ENCODE assay signal across 9 cellular contexts in the genomic region with DNA sequence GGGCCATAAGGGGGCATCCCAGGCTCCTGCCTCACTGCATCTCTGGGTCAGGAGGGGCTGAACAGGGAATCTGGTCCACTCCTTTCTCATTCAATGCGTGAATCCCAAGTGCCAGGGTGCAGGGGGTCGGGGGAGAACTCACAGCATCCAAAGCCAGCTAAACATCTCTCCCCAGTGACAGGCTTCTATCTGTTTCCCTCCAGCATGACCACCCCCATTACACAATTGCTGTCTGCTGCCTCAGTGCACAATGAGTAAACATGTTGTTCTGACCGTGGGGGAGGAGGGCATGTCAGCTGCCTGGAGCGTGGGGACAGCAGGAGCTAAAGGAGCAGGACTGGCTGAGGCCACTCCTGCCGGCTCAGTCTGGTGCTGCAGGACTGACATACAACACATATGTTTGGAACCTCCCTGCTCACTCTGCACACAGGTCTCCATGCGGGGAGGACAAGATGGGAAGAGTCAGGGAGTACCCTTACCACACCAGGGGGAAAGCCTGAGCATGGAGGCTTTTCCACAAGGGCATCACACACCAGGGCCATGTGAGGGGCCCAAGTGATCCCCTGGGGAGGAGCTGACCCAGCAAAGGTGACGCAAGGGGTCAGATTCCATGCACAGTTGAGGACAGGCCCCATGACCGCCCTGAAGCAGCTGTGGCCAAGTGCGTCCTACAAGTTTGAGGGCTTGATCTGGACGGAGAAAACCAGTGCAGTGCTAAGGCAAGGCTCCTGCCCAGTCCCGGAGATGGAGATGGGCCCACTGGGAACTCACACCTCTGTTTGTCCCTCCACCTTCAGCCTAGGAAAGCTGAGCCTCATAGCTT. TPM values are rescaled to one million over a fixed set of nuclear protein-coding genes. Genes with fewer than 3 reads are reported as not detected.
DNase-seq lines count a peak whose midpoint lies in the region; ATAC-seq, FAIRE-seq and TF ChIP-seq lines count a peak whose summit lies in the region.
"Had no signal": no experiment of that assay in that cellular context is flagged by ENCODE, and none has a peak within 500 bp of the region (broad histone marks: within the 10 kb centered on the region; RNA-seq: fewer than 3 reads in every experiment).

No MANE protein-coding gene starts in this region.

- peaks cover 20% of the 10 kb centered on the region for H3K36me3 ChIP-seq in RWPE2 (ENCODE audit: low read depth)
- peaks cover 0 to 30% of the 10 kb centered on the region in 2 donors for H3K36me3 ChIP-seq in gastroesophageal sphincter
- H3K36me3 ChIP-seq in pancreas, result no peaks in the 10 kb centered on the region

- no peaks in the 10 kb centered on the region for H3K9me3 ChIP-seq in RWPE2 (ENCODE audit: severe bottlenecking)
- H3K9me3 ChIP-seq in gastroesophageal sphincter, result no peaks in the 10 kb centered on the region
- H3K9me3 ChIP-seq in pancreas, result no peaks in the 10 kb centered on the region

- H3K27ac ChIP-seq in RWPE2 (ENCODE audit: poor library complexity, severe bottlenecking) (peak overlapping the region; percentile 95), gastroesophageal sphincter (peak overlapping the region; percentile 97 to 100 (median 99)), pancreas (peak overlapping the region; percentile 35 to 99 (median 98))
- H3K27ac ChIP-seq: HL-60 had no signal

- intact Hi-C loops in pancreas (cut with DNase I), result no loop called here

- no peak for ATAC-seq in RWPE2 (ENCODE audit: low read depth)
- peak; percentile 13 for ATAC-seq in gastroesophageal sphincter
- no peak for ATAC-seq in pancreas
- ATAC-seq in HG02884 (IDR thresholded peaks at IDR 0.05; ENCODE audit: unreplicated experiment), result no peak
- no peak for ATAC-seq in GM18511 (IDR thresholded peaks at IDR 0.05; ENCODE audit: unreplicated experiment)
- no peak for ATAC-seq in HG02885 (IDR thresholded peaks at IDR 0.05; ENCODE audit: poor library complexity, unreplicated experiment)

- peak; percentile 50 for DNase-seq in Caki2 (ENCODE audit: low read depth)
- DNase-seq in RWPE2 (ENCODE audit: low spot score), result no peak
- DNase-seq in pancreas, result peak in 5 of 6 donors; percentile 56 to 72 (median 61)
- no peak for DNase-seq in NCI-H128 (lab: John Stamatoyannopoulos, UW; ENCODE audit: unreplicated experiment)

- TF ChIP-seq CTCF in RWPE2 (IDR thresholded peaks at IDR 0.05; ENCODE audit: poor library complexity, severe bottlenecking), result no peak
- TF ChIP-seq CTCF in gastroesophageal sphincter (IDR thresholded peaks at IDR 0.05), result peak in 3 of 4 experiments; percentile 19 to 65 (median 62)
- TF ChIP-seq CTCF in pancreas (IDR thresholded peaks at IDR 0.05), result peak in 1 of 4 donors; percentile 16

- H3K4me1 ChIP-seq in RWPE2 (ENCODE audit: insufficient read depth, poor library complexity, severe bottlenecking), result peaks cover 50% of the 10 kb centered on the region
- H3K4me1 ChIP-seq in gastroesophageal sphincter, result peaks cover 0 to 85% (median 61%) of the 10 kb centered on the region in 3 donors
- H3K4me1 ChIP-seq in pancreas, result peaks cover 40 to 54% (median 48%) of the 10 kb centered on the region in 3 donors

- in situ Hi-C loops in Caki2 (cut with HindIII; ENCODE audit: low pct_unique_long_range_greater_than_20kb, low sequenced_read_pairs), result no loop called here

- H3K27me3 ChIP-seq in RWPE2 (ENCODE audit: insufficient read depth, poor library complexity, severe bottlenecking) (no peaks in the 10 kb centered on the region), gastroesophageal sphincter (no peaks in the 10 kb centered on the region), pancreas (no peaks in the 10 kb centered on the region)

- no peak for FAIRE-seq in pancreas (lab: Jason Lieb, UNC)

- no peak for TF ChIP-seq EP300 in gastroesophageal sphincter (IDR thresholded peaks at IDR 0.05)

- 17 to 63% methylated on average over 1 to 2 of the region's 11 CpGs for WGBS in gastroesophageal sphincter (ENCODE audit: low coverage in 1 of 2), 2 donors
- 17 to 18% methylated on average over 11 of the region's 11 CpGs for WGBS in pancreas, 2 donors

- no peak overlapping the region for H3K4me3 ChIP-seq in RWPE2 (ENCODE audit: severe bottlenecking)
- H3K4me3 ChIP-seq in gastroesophageal sphincter, result peak overlapping the region; percentile 57 to 85
- H3K4me3 ChIP-seq in pancreas, result peak overlapping the region in 3 of 4 donors; percentile 17 to 59 (median 40)

- peak; percentile 34 to 56 for TF ChIP-seq POLR2A in gastroesophageal sphincter (IDR thresholded peaks at IDR 0.05)

RNA-seq across cellular contexts. Expression of gene TNS2, which starts 1.4 kb away (rescaled TPM):
- total RNA-seq in Caki2 (2014; rRNA removed; shearing (Covaris generic); ENCODE audit: low replicate concordance), result 5.1 and 5.6 TPM in 2 replicates
- total RNA-seq in gastroesophageal sphincter (100 to 1,000 TPM; 108 to 323 (median 182) TPM), pancreas (10 to 100 TPM; 22.7 to 52.6 (median 28.2) TPM)
- polyA plus RNA-seq in pancreas, result 100 to 1,000 TPM; 135 to 183 TPM

RNA-seq across cellular contexts. Expression of gene SPRYD3, which starts 27.9 kb away (rescaled TPM):
- 35.2 and 48.2 TPM in 2 replicates for total RNA-seq in Caki2 (2014; rRNA removed; shearing (Covaris generic); ENCODE audit: low replicate concordance)
- total RNA-seq in gastroesophageal sphincter (100 to 1,000 TPM in 2 of 4 donors, 10 to 100 TPM in 2; 79.1 to 137 (median 110) TPM), pancreas (10 to 100 TPM; 37.1 to 47.2 (median 40.1) TPM)
- 10 to 100 TPM; 25.7 to 36.1 TPM for polyA plus RNA-seq in pancreas

RNA-seq across cellular contexts. Expression of gene EIF4B, which starts 45.0 kb away (rescaled TPM):
- 834 and 874 TPM in 2 replicates for total RNA-seq in Caki2 (2014; rRNA removed; shearing (Covaris generic); ENCODE audit: low replicate concordance)
- total RNA-seq in gastroesophageal sphincter (100 to 1,000 TPM; 521 to 701 (median 591) TPM), pancreas (100 to 1,000 TPM; 343 to 522 (median 446) TPM)
- 10 to 100 TPM; 72.8 to 88.6 TPM for polyA plus RNA-seq in pancreas

RNA-seq across cellular contexts. Expression of gene IGFBP6, which starts 46.2 kb away (rescaled TPM):
- 265 TPM in 2 replicates for total RNA-seq in Caki2 (2014; rRNA removed; shearing (Covaris generic); ENCODE audit: low replicate concordance)
- total RNA-seq in gastroesophageal sphincter (1,000 to 10,000 TPM in 2 of 4 donors, 100 to 1,000 TPM in 2; 632 to 1,838 (median 914) TPM), pancreas (10 to 100 TPM in 3 of 6 donors, 1 to 10 TPM in 3; 2.2 to 21.8 (median 9.2) TPM)
- polyA plus RNA-seq in pancreas, result 10 to 100 TPM; 24.5 to 32.8 TPM

RNA-seq across cellular contexts. Expression of gene SOAT2, which starts 52.0 kb away (rescaled TPM):
- not detected in 2 replicates for total RNA-seq in Caki2 (2014; rRNA removed; shearing (Covaris generic); ENCODE audit: low replicate concordance)
- total RNA-seq in gastroesophageal sphincter (under 1 TPM in 1 of 4 donors, not detected in 3; 0.31 TPM), pancreas (under 1 TPM in 2 of 6 donors, not detected in 4; 0.09 to 0.18 TPM)
- polyA plus RNA-seq in pancreas, result under 1 TPM; 0.15 to 0.54 TPM

Comparison
In these comparisons a context has a peak if more than half of its experiments do, and no peak if none do; other contexts are left out.
1. DNase-seq: peak in Caki2 (single experiment) and pancreas (5 of 6); none in RWPE2 (single experiment) and NCI-H128 (single experiment).
2. Peak in every context shown above with its lines, with median percentiles within 50 percentile points of each other: H3K27ac ChIP-seq.